ENCODE assay signal across 9 cellular contexts in genomic region chr14:64504897-64505771, GRCh38. TPM values are rescaled to one million over a fixed set of nuclear protein-coding genes. Genes with fewer than 3 reads are reported as not detected.
DNase-seq lines count a peak whose midpoint lies in the region; ATAC-seq and TF ChIP-seq lines count a peak whose summit lies in the region.
"Had no signal": no experiment of that assay in that cellular context is flagged by ENCODE, and none has a peak within 500 bp of the region (broad histone marks: within the 10 kb centered on the region; RNA-seq: fewer than 3 reads in every experiment).

No MANE protein-coding gene starts in this region.

- peaks cover 29% of the 10 kb centered on the region for H3K4me1 ChIP-seq in mucosa of stomach (ENCODE audit: control insufficient read depth, insufficient read depth, low read length)

- no peaks in the 10 kb centered on the region for H3K9me3 ChIP-seq in mucosa of stomach (ENCODE audit: control insufficient read depth, low read length)

- H3K27me3 Mint-ChIP-seq in CD14-positive monocyte (ENCODE audit: low read depth in 3 of 3) (peaks cover 0 to 2% (median 2%) of the 10 kb centered on the region in 3 donors), IgD-negative memory B cell (no peaks in the 10 kb centered on the region)
- no peaks in the 10 kb centered on the region for H3K27me3 Mint-ChIP-seq in activated T-cell treated with anti-CD3 and anti-CD28 coated beads, Interleukin-2, amount 50 U/mL, for 4 hours (ENCODE audit: low read depth)

- peak; percentile 74 for DNase-seq in CD14-positive monocyte (ENCODE audit: low spot score)
- DNase-seq in activated T-cell treated with anti-CD3 and anti-CD28 coated beads, Interleukin-2, amount 50 U/mL, for 4 hours = peak; percentile 79
- DNase-seq in stimulated activated CD8-positive, alpha-beta memory T cell treated with anti-CD3 and anti-CD28 coated beads, Interleukin-4, amount 100 ng/mL, for 24 hours (ENCODE audit: low read depth) = peak; percentile 76

- no peak for TF ChIP-seq CTCF in CD14-positive monocyte (IDR thresholded peaks at IDR 0.05)

- H3K27me3 ChIP-seq in mucosa of stomach (ENCODE audit: control insufficient read depth, insufficient read depth, low read length) = no peaks in the 10 kb centered on the region

- peak overlapping the region; percentile 99 for H3K9ac ChIP-seq in mucosa of stomach (ENCODE audit: low read length)

- H3K4me1 Mint-ChIP-seq in CD14-positive monocyte (peaks cover 65% of the 10 kb centered on the region), IgD-negative memory B cell (peaks cover 56 to 61% (median 58%) of the 10 kb centered on the region in 3 donors)
- H3K4me1 Mint-ChIP-seq in activated T-cell treated with anti-CD3 and anti-CD28 coated beads, Interleukin-2, amount 50 U/mL, for 4 hours (ENCODE audit: low read depth) = peaks cover 71% of the 10 kb centered on the region

- intact Hi-C loops in CD14-positive monocyte (cut with micrococcal nuclease) = loop anchor here (5.0 to 10.0 kb wide), 2 partner anchors 37 to 150 kb away; partner anchors contain the start of gene HSPA2 (in 1 of the 2)

- H3K36me3 Mint-ChIP-seq in CD14-positive monocyte (peaks cover 0 to 4% of the 10 kb centered on the region in 2 donors), IgD-negative memory B cell (no peaks in the 10 kb centered on the region)
- H3K36me3 Mint-ChIP-seq in activated T-cell treated with anti-CD3 and anti-CD28 coated beads, Interleukin-2, amount 50 U/mL, for 4 hours (ENCODE audit: insufficient read depth) = no peaks in the 10 kb centered on the region

- H3K36me3 ChIP-seq in mucosa of stomach (ENCODE audit: control insufficient read depth, insufficient read depth, low read length) = no peaks in the 10 kb centered on the region

- peak overlapping the region; percentile 96 to 98 for H3K4me3 Mint-ChIP-seq in CD14-positive monocyte
- H3K4me3 Mint-ChIP-seq in IgD-negative memory B cell = peak overlapping the region; percentile 96 to 99 (median 97)
- peak overlapping the region; percentile 88 for H3K4me3 Mint-ChIP-seq in activated T-cell treated with anti-CD3 and anti-CD28 coated beads, Interleukin-2, amount 50 U/mL, for 4 hours

- H3K9me3 Mint-ChIP-seq in CD14-positive monocyte (no peaks in the 10 kb centered on the region), IgD-negative memory B cell (peaks cover 0 to 2% (median 0%) of the 10 kb centered on the region in 3 donors)
- H3K9me3 Mint-ChIP-seq in activated T-cell treated with anti-CD3 and anti-CD28 coated beads, Interleukin-2, amount 50 U/mL, for 4 hours = no peaks in the 10 kb centered on the region

- H3K27ac Mint-ChIP-seq in CD14-positive monocyte (peak overlapping the region; percentile 97 to 99 (median 99)), IgD-negative memory B cell (peak overlapping the region; percentile 98 to 100 (median 100))

- H3K4me3 ChIP-seq in mucosa of stomach (ENCODE audit: low read length) = peak overlapping the region; percentile 58

- ATAC-seq in GM21367 (IDR thresholded peaks at IDR 0.05; ENCODE audit: unreplicated experiment) (peak; percentile 23), esophagus mucosa (peak; percentile 56)
- ATAC-seq in activated T-cell treated with anti-CD3 and anti-CD28 coated beads, Interleukin-2, amount 50 U/mL, for 4 hours = peak; percentile 32 to 33

TF ChIP-seq in PFSK-1, 5 proteins besides CTCF, POLR2A, EP300 and RAD21:
- 0 out of 2 replicates have a peak, but pooled peaks have one; percentile 32 for TF ChIP-seq POLR2AphosphoS5 (IDR thresholded peaks at IDR 0.05; ENCODE audit: low read depth, low read length)
- TF ChIP-seq SIN3A (IDR thresholded peaks at IDR 0.05; ENCODE audit: borderline replicate concordance, insufficient read depth, low read length) = peak; percentile 34; the same call in 1 of the 2 replicates
- no peak for TF ChIP-seq FOXP2 (optimal IDR thresholded peaks at IDR 0.05; ENCODE audit: borderline replicate concordance, extremely low read depth, extremely low read length, insufficient read depth)
- no peak for TF ChIP-seq TAF1 (IDR thresholded peaks at IDR 0.05; ENCODE audit: borderline replicate concordance, insufficient read depth, low read length)
- TF ChIP-seq REST (IDR thresholded peaks at IDR 0.05; ENCODE audit: insufficient read depth in 1 of 2, low read depth in 2 of 2, low read length in 2 of 2) = no peak
TF ChIP-seq in PFSK-1: peak in this region for 2.

RNA-seq across cellular contexts. Expression of gene ZBTB1, which starts 0.6 kb away (rescaled TPM):
- polyA plus RNA-seq in CD14-positive monocyte = 10 to 100 TPM; 27.7 to 33.4 TPM
- polyA plus RNA-seq in IgD-negative memory B cell = 57.3 TPM
- 6.0 TPM for polyA plus RNA-seq in PFSK-1 (2012; ENCODE audit: insufficient read length, low read depth)
- total RNA-seq in activated T-cell treated with anti-CD3 and anti-CD28 coated beads, Interleukin-2, amount 50 U/mL, for 4 hours = 10 to 100 TPM; 24.0 to 28.5 (median 27.1) TPM
- total RNA-seq in esophagus mucosa = 16.5 TPM

RNA-seq across cellular contexts. Expression of gene ZBTB25, which starts 1.5 kb away (rescaled TPM):
- 1 to 10 TPM; 3.2 to 3.9 TPM for polyA plus RNA-seq in CD14-positive monocyte
- 19.4 TPM for polyA plus RNA-seq in IgD-negative memory B cell
- 3.0 TPM for polyA plus RNA-seq in PFSK-1 (2012; ENCODE audit: insufficient read length, low read depth)
- total RNA-seq in activated T-cell treated with anti-CD3 and anti-CD28 coated beads, Interleukin-2, amount 50 U/mL, for 4 hours = 10 to 100 TPM; 12.8 to 13.5 (median 13.1) TPM
- 5.9 TPM for total RNA-seq in esophagus mucosa

RNA-seq across cellular contexts. Expression of gene HSPA2, which starts 35.4 kb away (rescaled TPM):
- polyA plus RNA-seq in CD14-positive monocyte = under 1 TPM in 1 of 2 donors, not detected in 1; 0.17 TPM
- 0.26 TPM for polyA plus RNA-seq in IgD-negative memory B cell
- polyA plus RNA-seq in PFSK-1 (2012; ENCODE audit: insufficient read length, low read depth) = 0.05 TPM
- total RNA-seq in activated T-cell treated with anti-CD3 and anti-CD28 coated beads, Interleukin-2, amount 50 U/mL, for 4 hours = 1 to 10 TPM; 1.4 to 1.8 (median 1.4) TPM
- 14.0 TPM for total RNA-seq in esophagus mucosa

RNA-seq across cellular contexts. Expression of gene AKAP5, which starts 39.8 kb away (rescaled TPM):
- not detected for polyA plus RNA-seq in CD14-positive monocyte
- polyA plus RNA-seq in IgD-negative memory B cell = 0.66 TPM
- 0.08 TPM for polyA plus RNA-seq in PFSK-1 (2012; ENCODE audit: insufficient read length, low read depth)
- under 1 TPM; 0.65 to 0.83 (median 0.69) TPM for total RNA-seq in activated T-cell treated with anti-CD3 and anti-CD28 coated beads, Interleukin-2, amount 50 U/mL, for 4 hours
- 0.16 TPM for total RNA-seq in esophagus mucosa

RNA-seq across cellular contexts. Expression of gene PPP1R36, which starts 44.6 kb away (rescaled TPM):
- polyA plus RNA-seq in CD14-positive monocyte (under 1 TPM in 1 of 2 donors, not detected in 1; 0.38 TPM), IgD-negative memory B cell (not detected)
- not detected for polyA plus RNA-seq in PFSK-1 (2012; ENCODE audit: insufficient read length, low read depth)
- total RNA-seq in activated T-cell treated with anti-CD3 and anti-CD28 coated beads, Interleukin-2, amount 50 U/mL, for 4 hours = not detected
- total RNA-seq in esophagus mucosa = 0.20 TPM
- total RNA-seq: T-helper 1 cell treated with Interleukin-12 subunit alpha and Interleukin-12 subunit beta and Interleukin-4 antibody, amounts not matched to agents 30 ng/mL and 1 ng/mL, for 36 hours had no signal

Comparison
In these comparisons a context has a peak if more than half of its experiments do, and no peak if none do; other contexts are left out.
1. Peak in every context shown above with its lines: DNase-seq, ATAC-seq and H3K4me3 ChIP-seq.